Comparison of ENCODE assay signal across 25 cellular contexts in genomic region chr2:179545024-179545423, GRCh38.
DNase-seq lines count a peak whose midpoint lies in the region; ATAC-seq and TF ChIP-seq lines count a peak whose summit lies in the region.
"Had no signal": no experiment of that assay in that cellular context is flagged by ENCODE, and none has a peak within 500 bp of the region (broad histone marks: within the 10 kb centered on the region; RNA-seq: fewer than 3 reads in every experiment).

No MANE protein-coding gene starts in this region.

- H3K79me2 ChIP-seq in trophoblast cell (ENCODE audit: control insufficient read depth, insufficient read depth, low read length, poor library complexity), result no peaks in the 10 kb centered on the region

- no peaks in the 10 kb centered on the region for H3K4me1 ChIP-seq in left lung
- H3K4me1 ChIP-seq in trophoblast cell (ENCODE audit: control insufficient read depth in 1 of 2, insufficient read depth in 2 of 2, low read length in 2 of 2), result no peaks in the 10 kb centered on the region
- H3K4me1 ChIP-seq: A549; BE2C; BLaER1 treated with 17β-estradiol and CSF1 and Interleukin-3, amounts not matched to agents 10 nM and 100 nM had no signal

- no peak overlapping the region for H2BK12ac ChIP-seq in trophoblast cell (ENCODE audit: low read length)

- H4K8ac ChIP-seq in trophoblast cell (ENCODE audit: low read depth, low read length), result no peak overlapping the region

- no peak overlapping the region for H2AK5ac ChIP-seq in trophoblast cell (ENCODE audit: low read length)

- H3K4me3 Mint-ChIP-seq in activated T-cell treated with anti-CD3 and anti-CD28 coated beads, Interleukin-2, amount 50 U/mL, for 72 hours, result no peak overlapping the region
- H3K4me3 Mint-ChIP-seq: CD14-positive monocyte; CD4-positive, alpha-beta T cell; CD8-positive, alpha-beta memory T cell; HFFc6 had no signal

- TF ChIP-seq CTCF in VCaP (conservative IDR thresholded peaks at IDR 0.05) (no peak), left lung (IDR thresholded peaks at IDR 0.05) (no peak)

- H3K36me3 ChIP-seq in left lung (no peaks in the 10 kb centered on the region), trophoblast cell (ENCODE audit: control insufficient read depth in 1 of 2, insufficient read depth in 2 of 2, low read length in 2 of 2) (no peaks in the 10 kb centered on the region)
- H3K36me3 ChIP-seq: BE2C; BLaER1 treated with 17β-estradiol and CSF1 and Interleukin-3, amounts not matched to agents 10 nM and 100 nM had no signal

- H3K4me2 ChIP-seq in trophoblast cell (ENCODE audit: low read length), result no peak overlapping the region
- H3K4me2 ChIP-seq: A549; BLaER1 treated with 17β-estradiol and CSF1 and Interleukin-3, amounts not matched to agents 10 nM and 100 nM had no signal

- ATAC-seq in left lung, result peak; percentile 73
- ATAC-seq in GM18505 (IDR thresholded peaks at IDR 0.05; ENCODE audit: unreplicated experiment), result no peak
- ATAC-seq in activated T-cell treated with anti-CD3 and anti-CD28 coated beads, Interleukin-2, amount 50 U/mL, for 72 hours (replicated peaks in 1 of 2), result no peak
- ATAC-seq: A549, GM12878 had no signal

- no peak overlapping the region for H3K9ac ChIP-seq in trophoblast cell (ENCODE audit: low read length)
- H3K9ac ChIP-seq: BLaER1 treated with 17β-estradiol and CSF1 and Interleukin-3, amounts not matched to agents 10 nM and 100 nM had no signal

- WGBS in trophoblast cell (ENCODE audit: extremely low coverage, insufficient coverage, insufficient read length), result no CpG with 5 or more reads among the region's 2 CpGs

- peaks cover 8% of the 10 kb centered on the region for H3K27me3 Mint-ChIP-seq in activated T-cell treated with anti-CD3 and anti-CD28 coated beads, Interleukin-2, amount 50 U/mL, for 72 hours (ENCODE audit: low read depth)
- H3K27me3 Mint-ChIP-seq: CD8-positive, alpha-beta memory T cell had no signal

- H3K4ac ChIP-seq in trophoblast cell (ENCODE audit: low read depth, low read length), result no peak overlapping the region

- H3K27me3 ChIP-seq in left lung, result no peaks in the 10 kb centered on the region
- H3K27me3 ChIP-seq in trophoblast cell (ENCODE audit: insufficient read depth, low read length), result no peaks in the 10 kb centered on the region
- H3K27me3 ChIP-seq: BE2C; BLaER1 treated with 17β-estradiol and CSF1 and Interleukin-3, amounts not matched to agents 10 nM and 100 nM had no signal

- H2BK5ac ChIP-seq in trophoblast cell (ENCODE audit: low read depth, low read length, poor library complexity), result no peak overlapping the region

- peak overlapping the region; percentile 47 for H4K12ac ChIP-seq in trophoblast cell (ENCODE audit: low read depth, low read length)

- peak; percentile 1 for DNase-seq in NCI-H345 (lab: John Stamatoyannopoulos, UW)
- no peak for DNase-seq in NCI-H345 treated with DMSO at 0.1 percent for 48 hours (lab: John Stamatoyannopoulos, UW; ENCODE audit: unreplicated experiment)
- no peak for DNase-seq in left lung
- DNase-seq in trophoblast cell, result no peak
- DNase-seq in activated T-cell treated with anti-CD3 and anti-CD28 coated beads, Interleukin-2, amount 50 U/mL, for 72 hours, result no peak
- no peak for DNase-seq in activated CD8-positive, alpha-beta memory T cell treated with anti-CD3 and anti-CD28 coated beads, Interleukin-2, amount 50 U/mL, for 48 hours
- DNase-seq: 8988T; ACHN; AML-193; BE2C; CD4-positive, alpha-beta T cell; CD8-positive, alpha-beta memory T cell; DMS 273 treated with DMSO at 0.1 percent for 48 hours; DMS79; EL; GDM1; GOT3; HFFc6 had no signal

- peak overlapping the region; percentile 85 for H2AFZ ChIP-seq in trophoblast cell (ENCODE audit: insufficient read depth, low read length, poor library complexity)

- no peak for TF ChIP-seq POLR2A in GM18505 (IDR thresholded peaks at IDR 0.05; ENCODE audit: borderline replicate concordance, extremely low read depth, insufficient read depth, insufficient read length)

- no peaks in the 10 kb centered on the region for H3K4me1 Mint-ChIP-seq in activated T-cell treated with anti-CD3 and anti-CD28 coated beads, Interleukin-2, amount 50 U/mL, for 72 hours (ENCODE audit: low read depth)
- H3K4me1 Mint-ChIP-seq: CD14-positive monocyte; CD8-positive, alpha-beta memory T cell had no signal

- H3K27ac Mint-ChIP-seq in activated T-cell treated with anti-CD3 and anti-CD28 coated beads, Interleukin-2, amount 50 U/mL, for 72 hours, result no peak overlapping the region
- H3K27ac Mint-ChIP-seq: CD14-positive monocyte; CD4-positive, alpha-beta T cell; CD8-positive, alpha-beta memory T cell; HFFc6 had no signal

- H3K27ac ChIP-seq in VCaP (peak overlapping the region; percentile 34; the same call in 1 of the 2 replicates), left lung (no peak overlapping the region), trophoblast cell (ENCODE audit: low read depth, low read length) (no peak overlapping the region)
- H3K27ac ChIP-seq: A549; BLaER1 treated with 17β-estradiol and CSF1 and Interleukin-3, amounts not matched to agents 10 nM and 100 nM had no signal

- no peak overlapping the region for H3K14ac ChIP-seq in trophoblast cell (ENCODE audit: low read length)

- no peaks in the 10 kb centered on the region for H3K36me3 Mint-ChIP-seq in activated T-cell treated with anti-CD3 and anti-CD28 coated beads, Interleukin-2, amount 50 U/mL, for 72 hours (ENCODE audit: insufficient read depth in 2 of 2)
- H3K36me3 Mint-ChIP-seq: CD14-positive monocyte; CD8-positive, alpha-beta memory T cell had no signal

- H2BK120ac ChIP-seq in trophoblast cell (ENCODE audit: insufficient read depth, low read length, poor library complexity), result no peak overlapping the region

- H3K4me3 ChIP-seq in left lung (no peak overlapping the region), trophoblast cell (ENCODE audit: low read depth, low read length) (no peak overlapping the region)
- H3K4me3 ChIP-seq: A549; BLaER1 treated with 17β-estradiol and CSF1 and Interleukin-3, amounts not matched to agents 10 nM and 100 nM; GM12878; HAP-1 had no signal

- H3K79me1 ChIP-seq in trophoblast cell (ENCODE audit: low read length), result no peaks in the 10 kb centered on the region

- intact Hi-C loops in left lung (cut with DNase I), result no loop called here

- no peaks in the 10 kb centered on the region for H3K9me3 ChIP-seq in left lung
- H3K9me3 ChIP-seq in trophoblast cell (ENCODE audit: insufficient read depth, low read depth, low read length), result no peaks in the 10 kb centered on the region
- H3K9me3 ChIP-seq: A549; BE2C; BLaER1 treated with 17β-estradiol and CSF1 and Interleukin-3, amounts not matched to agents 10 nM and 100 nM; HAP-1 had no signal

- peaks cover 0 to 2% of the 10 kb centered on the region in 2 donors for H3K9me3 Mint-ChIP-seq in activated T-cell treated with anti-CD3 and anti-CD28 coated beads, Interleukin-2, amount 50 U/mL, for 72 hours
- H3K9me3 Mint-ChIP-seq: CD4-positive, alpha-beta T cell; HFFc6 had no signal

- no peak overlapping the region for H4K91ac ChIP-seq in trophoblast cell (ENCODE audit: low read depth, low read length)

- no peak overlapping the region for H3K23ac ChIP-seq in trophoblast cell (ENCODE audit: low read length)

- no peak overlapping the region for H3K18ac ChIP-seq in trophoblast cell (ENCODE audit: low read length)
